ENCODE assay signal across 8 cellular contexts in genomic region chr6:24283043-24283985, GRCh38.
DNase-seq lines count a peak whose midpoint lies in the region; ATAC-seq, FAIRE-seq and TF ChIP-seq lines count a peak whose summit lies in the region.

No MANE protein-coding gene starts in this region.

- FAIRE-seq in islet of Langerhans (lab: Jason Lieb, UNC) = peak; percentile 100

- peak; percentile 49 for TF ChIP-seq CTCF in AG09319 (IDR thresholded peaks at IDR 0.05; ENCODE audit: low read depth, low read length)

- peak; percentile 81 for ATAC-seq in GM18517 (IDR thresholded peaks at IDR 0.05; ENCODE audit: unreplicated experiment)
- peak; percentile 76 for ATAC-seq in HG02970 (IDR thresholded peaks at IDR 0.05; ENCODE audit: low FRiP score, unreplicated experiment)

- DNase-seq in AG09319 (ENCODE audit: extremely low read depth, low read depth) (peak; percentile 14), NCI-H1417 treated with DMSO at 0.1 percent for 48 hours (lab: John Stamatoyannopoulos, UW) (peak; percentile 85), SKM-1 treated with dmso at 0.1 percent for 144 hours (lab: John Stamatoyannopoulos, UW; ENCODE audit: unreplicated experiment) (peak; percentile 69)
- peak; percentile 3 for DNase-seq in central memory CD4-positive, alpha-beta T cell
- peak; percentile 41 for DNase-seq in stimulated activated CD4-positive, alpha-beta T cell treated with anti-CD3 and anti-CD28 coated beads, Interleukin-15, amount 100 ng/mL, for 24 hours

Comparison
In these comparisons a context has a peak if more than half of its experiments do, and no peak if none do; other contexts are left out.
1. Peak in every context shown above with its lines: DNase-seq and ATAC-seq.
2. DNase-seq: peak in every context shown above with its lines; median percentile 85 in NCI-H1417 treated with DMSO at 0.1 percent for 48 hours; 69 in SKM-1 treated with dmso at 0.1 percent for 144 hours; 41 in stimulated activated CD4-positive, alpha-beta T cell treated with anti-CD3 and anti-CD28 coated beads, Interleukin-15, amount 100 ng/mL, for 24 hours; 14 in AG09319; 3 in central memory CD4-positive, alpha-beta T cell.